8 cellular contexts compared by ENCODE assay signal in the genomic region with DNA sequence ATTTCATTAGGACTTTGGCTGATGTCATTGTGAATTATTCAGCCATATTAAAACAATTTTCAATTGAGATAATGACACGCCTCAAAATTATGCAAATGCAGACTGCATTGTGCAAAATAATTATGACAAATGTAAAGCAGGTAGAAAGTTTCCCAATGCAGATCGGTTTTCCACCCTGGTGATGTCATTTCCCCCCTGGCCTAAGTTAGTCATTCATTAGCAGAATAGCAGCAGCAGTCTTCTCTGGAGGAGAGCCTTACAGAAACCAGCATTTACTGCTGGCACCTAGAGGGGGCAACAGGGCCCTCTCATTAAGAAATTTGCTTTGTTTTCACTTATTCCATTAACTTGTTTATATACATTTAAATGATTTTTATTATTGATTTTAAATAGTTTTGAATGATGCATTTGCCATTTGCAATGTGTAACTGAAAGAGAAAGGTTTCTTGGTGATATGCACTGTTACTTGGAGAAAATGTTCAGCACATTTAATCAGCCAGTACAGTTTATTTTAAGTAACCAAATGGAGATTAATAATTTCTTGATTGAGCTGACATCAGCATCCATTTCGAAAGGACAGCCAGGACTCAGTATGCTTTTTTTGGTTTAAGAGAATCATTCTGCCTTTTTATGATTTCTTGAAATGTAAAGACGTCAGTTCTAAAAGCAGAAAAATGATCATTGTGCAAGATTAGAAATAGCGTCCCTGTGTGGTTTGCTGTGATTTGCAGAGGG.
DNase-seq lines count a peak whose midpoint lies in the region; ATAC-seq and TF ChIP-seq lines count a peak whose summit lies in the region.

No MANE protein-coding gene starts in this region.

- peak overlapping the region; percentile 80; the same call in 1 of the 2 replicates for H3K4me3 ChIP-seq in AG09309 (ENCODE audit: control insufficient read depth, low read depth, low read length)

- peak; percentile 38 for TF ChIP-seq CTCF in AG09309 (IDR thresholded peaks at IDR 0.05; ENCODE audit: control insufficient read depth, insufficient read depth, low read depth, low read length, missing control alignments)

- DNase-seq in AG09309 (ENCODE audit: low read depth) (peak; percentile 52), NCI-H2196 treated with DMSO at 0.1 percent for 48 hours (lab: John Stamatoyannopoulos, UW; ENCODE audit: unreplicated experiment) (peak; percentile 4), foreskin melanocyte (peak; percentile 49), retina (peak; percentile 15), GM19240 (ENCODE audit: insufficient read length, low spot score) (no peak)
- peak; percentile 52 to 60 for DNase-seq in activated T-cell treated with anti-CD3 and anti-CD28 coated beads, Interleukin-2, amount 50 U/mL, for 48 hours

- peak; percentile 40 for ATAC-seq in GM18498 (IDR thresholded peaks at IDR 0.05; ENCODE audit: unreplicated experiment)
- peak; percentile 27 for ATAC-seq in HG02852 (IDR thresholded peaks at IDR 0.05; ENCODE audit: unreplicated experiment)
